1 cellular context compared by ENCODE assay signal in genomic region chr1:82371844-82372498, GRCh38.
TF ChIP-seq lines count a peak whose summit lies in the region.

No MANE protein-coding gene starts in this region.

TF ChIP-seq in HepG2, 621 proteins besides CTCF, POLR2A, EP300 and RAD21 (continued from another document):
- TF ChIP-seq AFF4 (CRISPR knock-in tag; IDR thresholded peaks at IDR 0.05), result no peak
- no peak for TF ChIP-seq CAMTA2 (CRISPR knock-in tag; IDR thresholded peaks at IDR 0.05; ENCODE audit: borderline replicate concordance)
